1 cellular context compared by ENCODE assay signal in genomic region chr10:59808896-59809643, GRCh38.
TF ChIP-seq lines count a peak whose summit lies in the region.

No MANE protein-coding gene starts in this region.

TF ChIP-seq in K562, 482 proteins besides CTCF, POLR2A, EP300 and RAD21 (continued from another document):
- 0 out of 2 replicates have a peak, but pooled peaks have one; percentile 27 for TF ChIP-seq JUN (IDR thresholded peaks at IDR 0.05; ENCODE audit: borderline replicate concordance, low read depth, low read length)
- TF ChIP-seq JUN (CRISPR knock-in tag; IDR thresholded peaks at IDR 0.05; ENCODE audit: borderline replicate concordance) = no peak
- peak; percentile 52; the same call in 1 of the 2 replicates for TF ChIP-seq CREM (IDR thresholded peaks at IDR 0.05; ENCODE audit: low read depth)
- peak; percentile 46; the same call in 1 of the 2 replicates for TF ChIP-seq STAG1 (CRISPR knock-in tag; IDR thresholded peaks at IDR 0.05; ENCODE audit: borderline replicate concordance)
- peak; percentile 62 for TF ChIP-seq C11orf30 (IDR thresholded peaks at IDR 0.05; ENCODE audit: low read depth)
- peak; percentile 77 for TF ChIP-seq BHLHE40 (IDR thresholded peaks at IDR 0.05; ENCODE audit: low read length)
- TF ChIP-seq UBTF (IDR thresholded peaks at IDR 0.05; ENCODE audit: borderline replicate concordance in 1 of 2, low read depth in 2 of 2, low read length in 2 of 2) = no peak
